In genomic region chr6:108175592-108176279, GRCh38 we compare ENCODE assay signal across 8 cellular contexts.
DNase-seq lines count a peak whose midpoint lies in the region; ATAC-seq, FAIRE-seq and TF ChIP-seq lines count a peak whose summit lies in the region.

No MANE protein-coding gene starts in this region.

- intact Hi-C loops in dendritic cell treated with granulocyte-macrophage colony-stimulating factor and Interleukin-4, amounts not matched to agents 40 ng/mL and 50 ng/mL, for 4 days (cut with micrococcal nuclease) = loop anchor here (10.0 kb wide), 1 partner anchor 319 kb away; no protein-coding TSS in a partner anchor

- peaks cover 81% of the 10 kb centered on the region for H3K27me3 Mint-ChIP-seq in dendritic cell treated with granulocyte-macrophage colony-stimulating factor and Interleukin-4, amounts not matched to agents 40 ng/mL and 50 ng/mL, for 4 days
- H3K27me3 Mint-ChIP-seq in nephron progenitor cell (ENCODE audit: low read depth, poor library complexity) = peaks cover 100% of the 10 kb centered on the region

- peak overlapping the region; percentile 54 for H3K4me3 Mint-ChIP-seq in dendritic cell treated with granulocyte-macrophage colony-stimulating factor and Interleukin-4, amounts not matched to agents 40 ng/mL and 50 ng/mL, for 4 days
- H3K4me3 Mint-ChIP-seq in nephron progenitor cell = peak overlapping the region; percentile 72

- no peak overlapping the region for H3K27ac Mint-ChIP-seq in dendritic cell treated with granulocyte-macrophage colony-stimulating factor and Interleukin-4, amounts not matched to agents 40 ng/mL and 50 ng/mL, for 4 days
- no peak overlapping the region for H3K27ac Mint-ChIP-seq in nephron progenitor cell

- no peak for TF ChIP-seq EP300 in Ishikawa (IDR thresholded peaks at IDR 0.05; ENCODE audit: borderline replicate concordance)

- ATAC-seq in GM21717 (IDR thresholded peaks at IDR 0.05; ENCODE audit: unreplicated experiment) = no peak
- ATAC-seq in GM18873 (IDR thresholded peaks at IDR 0.05; ENCODE audit: low FRiP score, unreplicated experiment) = no peak

- peaks cover 36% of the 10 kb centered on the region for H3K4me1 Mint-ChIP-seq in dendritic cell treated with granulocyte-macrophage colony-stimulating factor and Interleukin-4, amounts not matched to agents 40 ng/mL and 50 ng/mL, for 4 days (ENCODE audit: low read depth)
- H3K4me1 Mint-ChIP-seq in nephron progenitor cell = peaks cover 6% of the 10 kb centered on the region

- no peaks in the 10 kb centered on the region for H3K36me3 Mint-ChIP-seq in dendritic cell treated with granulocyte-macrophage colony-stimulating factor and Interleukin-4, amounts not matched to agents 40 ng/mL and 50 ng/mL, for 4 days (ENCODE audit: low read depth)
- H3K36me3 Mint-ChIP-seq in nephron progenitor cell (ENCODE audit: low read depth) = no peaks in the 10 kb centered on the region

- no peak for DNase-seq in D721Med (ENCODE audit: insufficient read length, low spot score)
- peak; percentile 48 for DNase-seq in nephron progenitor cell
- no peak for DNase-seq in urothelium cell line (ENCODE audit: low spot score)
- no peak for DNase-seq in globus pallidus (ENCODE audit: low spot score)

- TF ChIP-seq CTCF in D721Med (IDR thresholded peaks at IDR 0.05; ENCODE audit: insufficient read depth, missing control alignments) = peak; percentile 17
- TF ChIP-seq CTCF in nephron progenitor cell (IDR thresholded peaks at IDR 0.05) = peak; percentile 12

- peak; percentile 42; the same call in 1 of the 2 replicates for TF ChIP-seq RAD21 in Ishikawa (IDR thresholded peaks at IDR 0.05; ENCODE audit: low read depth)

- no peaks in the 10 kb centered on the region for H3K9me3 Mint-ChIP-seq in dendritic cell treated with granulocyte-macrophage colony-stimulating factor and Interleukin-4, amounts not matched to agents 40 ng/mL and 50 ng/mL, for 4 days
- peaks cover 4% of the 10 kb centered on the region for H3K9me3 Mint-ChIP-seq in nephron progenitor cell

- FAIRE-seq in D721Med (lab: Jason Lieb, UNC) (no peak), urothelium cell line (lab: Jason Lieb, UNC) (no peak)

TF ChIP-seq in Ishikawa, 13 proteins besides CTCF, POLR2A, EP300 and RAD21:
- TF ChIP-seq NFIC (IDR thresholded peaks at IDR 0.05) = no peak
